Comparison of ENCODE assay signal across 13 cellular contexts in the genomic region with DNA sequence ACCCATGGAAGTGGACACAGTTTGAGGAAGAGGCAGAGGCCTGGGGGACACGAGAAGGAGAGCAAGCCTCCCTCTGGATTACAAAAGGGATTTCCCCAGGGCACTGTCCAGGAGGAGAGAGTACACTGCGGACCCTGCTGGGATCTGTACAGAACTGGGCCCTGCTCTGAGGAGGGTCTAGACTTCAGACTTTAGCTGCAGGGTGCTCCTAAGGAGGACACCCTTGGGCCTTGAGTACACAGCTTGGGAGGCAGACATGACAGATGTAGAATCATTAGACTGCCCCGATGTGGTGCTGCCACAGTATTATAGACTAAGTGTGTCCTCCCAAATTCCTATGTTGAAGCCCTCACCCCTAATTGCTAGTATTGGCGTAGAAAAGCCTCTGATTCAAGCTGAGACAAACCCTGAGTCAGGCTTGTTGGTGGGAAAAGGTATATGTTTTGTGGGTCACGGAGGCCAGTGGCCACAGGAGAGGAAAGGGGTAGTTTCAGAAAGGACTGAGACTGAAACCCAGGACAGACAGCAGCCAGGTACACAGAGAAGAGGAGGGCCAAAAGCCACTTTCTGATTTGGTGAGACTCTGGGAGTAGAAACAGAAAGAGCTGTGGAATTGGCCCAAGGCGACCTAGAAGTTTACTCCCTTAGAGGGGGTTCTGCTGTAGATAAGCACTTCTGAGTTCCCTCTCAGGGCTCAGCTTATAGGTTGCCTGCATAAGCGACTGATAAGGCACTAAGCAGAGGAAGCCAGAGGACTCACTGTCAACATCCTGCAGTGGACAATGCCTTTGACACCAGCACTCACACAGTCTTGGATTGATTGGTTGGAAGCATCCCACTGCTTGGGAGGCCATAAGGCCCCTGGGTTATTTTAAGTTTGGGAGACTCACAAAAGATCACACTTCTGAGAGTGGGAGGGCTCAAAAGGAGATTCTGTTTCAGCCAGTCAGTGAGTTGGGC. TPM values are rescaled to one million over a fixed set of nuclear protein-coding genes. Genes with fewer than 3 reads are reported as not detected.
DNase-seq lines count a peak whose midpoint lies in the region; ATAC-seq and TF ChIP-seq lines count a peak whose summit lies in the region.
"Had no signal": no experiment of that assay in that cellular context is flagged by ENCODE, and none has a peak within 500 bp of the region (broad histone marks: within the 10 kb centered on the region; RNA-seq: fewer than 3 reads in every experiment).

No MANE protein-coding gene starts in this region.

- peak overlapping the region; percentile 76 for H3K27ac Mint-ChIP-seq in mesothelial cell of epicardium
- H3K27ac Mint-ChIP-seq in activated naive CD8-positive, alpha-beta T cell treated with anti-CD3 and anti-CD28 coated beads, Interleukin-2, amount 50 U/mL, for 24 hours = no peak overlapping the region

- H3K36me3 Mint-ChIP-seq in mesothelial cell of epicardium = peaks cover 2% of the 10 kb centered on the region
- H3K36me3 Mint-ChIP-seq in activated naive CD8-positive, alpha-beta T cell treated with anti-CD3 and anti-CD28 coated beads, Interleukin-2, amount 50 U/mL, for 24 hours (ENCODE audit: low read depth) = no peaks in the 10 kb centered on the region

- no peak for TF ChIP-seq CTCF in mesothelial cell of epicardium (IDR thresholded peaks at IDR 0.05; ENCODE audit: unreplicated experiment)

- no peaks in the 10 kb centered on the region for H3K27me3 Mint-ChIP-seq in mesothelial cell of epicardium (ENCODE audit: low read depth)
- H3K27me3 Mint-ChIP-seq in activated naive CD8-positive, alpha-beta T cell treated with anti-CD3 and anti-CD28 coated beads, Interleukin-2, amount 50 U/mL, for 24 hours = peaks cover 3% of the 10 kb centered on the region

- peak; percentile 86 for ATAC-seq in GM18870 (IDR thresholded peaks at IDR 0.05; ENCODE audit: unreplicated experiment)
- ATAC-seq in GM21529 (IDR thresholded peaks at IDR 0.05; ENCODE audit: unreplicated experiment) = peak; percentile 85
- ATAC-seq in HG03521 (IDR thresholded peaks at IDR 0.05; ENCODE audit: unreplicated experiment) = peak; percentile 67
- ATAC-seq in activated naive CD8-positive, alpha-beta T cell treated with anti-CD3 and anti-CD28 coated beads, Interleukin-2, amount 50 U/mL, for 24 hours = no peak

- H3K9me3 Mint-ChIP-seq in mesothelial cell of epicardium = no peaks in the 10 kb centered on the region
- no peaks in the 10 kb centered on the region for H3K9me3 Mint-ChIP-seq in activated naive CD8-positive, alpha-beta T cell treated with anti-CD3 and anti-CD28 coated beads, Interleukin-2, amount 50 U/mL, for 24 hours

- DNase-seq in mesothelial cell of epicardium (ENCODE audit: low spot score in 2 of 2, unreplicated experiment in 2 of 2) (no peak), SK-N-DZ (ENCODE audit: low spot score) (no peak), NCI-H446 treated with DMSO at 0.1 percent for 48 hours (lab: John Stamatoyannopoulos, UW) (no peak)
- DNase-seq in activated naive CD8-positive, alpha-beta T cell treated with anti-CD3 and anti-CD28 coated beads, Interleukin-2, amount 50 U/mL, for 24 hours = no peak
- DNase-seq in stimulated activated CD4-positive, alpha-beta T cell treated with anti-CD3 and anti-CD28 coated beads, Interleukin-1b, Interleukin-23, amount 100 ng/mL, for 48 hours = no peak
- DNase-seq: activated CD8-positive, alpha-beta memory T cell treated with anti-CD3 and anti-CD28 coated beads, Interleukin-2, amount 50 U/mL, for 4 hours; effector CD4-positive, alpha-beta T cell; kidney glomerular epithelial cell; NCI-H2081; nucleus accumbens had no signal

- no peak overlapping the region for H3K4me3 Mint-ChIP-seq in mesothelial cell of epicardium
- H3K4me3 Mint-ChIP-seq in activated naive CD8-positive, alpha-beta T cell treated with anti-CD3 and anti-CD28 coated beads, Interleukin-2, amount 50 U/mL, for 24 hours = no peak overlapping the region

- peaks cover 35% of the 10 kb centered on the region for H3K4me1 Mint-ChIP-seq in mesothelial cell of epicardium
- no peaks in the 10 kb centered on the region for H3K4me1 Mint-ChIP-seq in activated naive CD8-positive, alpha-beta T cell treated with anti-CD3 and anti-CD28 coated beads, Interleukin-2, amount 50 U/mL, for 24 hours

RNA-seq across cellular contexts. Expression of a gene that starts 16.5 kb away (rescaled TPM):
- total RNA-seq in mesothelial cell of epicardium = 24.7 to 27.1 TPM (median 26.1 TPM) in 3 replicates
- polyA plus RNA-seq in SK-N-DZ (2014; cell fraction: cytosol; rRNA removed) = 16.0 and 18.1 TPM in 2 replicates
- 9.7 and 12.4 TPM in 2 replicates for polyA plus RNA-seq in SK-N-DZ (2014; cell fraction: nucleus; rRNA removed)
